In genomic region chr11:65782816-65783228, GRCh38 we compare ENCODE assay signal across 17 cellular contexts. TPM values are rescaled to one million over a fixed set of nuclear protein-coding genes. Genes with fewer than 3 reads are reported as not detected.
A peak's percentile ranks its signal among the peaks of the same experiment; 100 is the strongest.
DNase-seq lines count a peak whose midpoint lies in the region; ATAC-seq and TF ChIP-seq lines count a peak whose summit lies in the region.
"Had no signal": no experiment of that assay in that cellular context is flagged by ENCODE, and none has a peak within 500 bp of the region (broad histone marks: within the 10 kb centered on the region; RNA-seq: fewer than 3 reads in every experiment).

No MANE protein-coding gene starts in this region.

- no peak for TF ChIP-seq CTCF in CD8-positive, alpha-beta T cell (IDR thresholded peaks at IDR 0.05)
- TF ChIP-seq CTCF in KMS-11 (conservative IDR thresholded peaks at IDR 0.05; ENCODE audit: low read depth, low read length), result no peak
- TF ChIP-seq CTCF in coronary artery (IDR thresholded peaks at IDR 0.05), result no peak
- no peak for TF ChIP-seq CTCF in neural crest cell (conservative IDR thresholded peaks at IDR 0.05)

- peaks cover 10% of the 10 kb centered on the region for H3K27me3 Mint-ChIP-seq in CD8-positive, alpha-beta T cell (ENCODE audit: low read depth)
- peaks cover 52% of the 10 kb centered on the region for H3K27me3 Mint-ChIP-seq in neural crest cell (ENCODE audit: low read depth)

- in situ Hi-C loops in G401 (cut with HindIII; ENCODE audit: low sequenced_read_pairs), result no loop called here

- H3K9me3 Mint-ChIP-seq in CD8-positive, alpha-beta T cell, result no peaks in the 10 kb centered on the region
- H3K9me3 Mint-ChIP-seq in neural crest cell, result no peaks in the 10 kb centered on the region

- no peak overlapping the region for H3K27ac ChIP-seq in CD8-positive, alpha-beta T cell (ENCODE audit: low read depth, low read length)
- H3K27ac ChIP-seq in KMS-11, result no peak overlapping the region
- H3K27ac ChIP-seq in coronary artery, result no peak overlapping the region
- H3K27ac ChIP-seq: C4-2B, gastroesophageal sphincter, PC-9 had no signal

- peak overlapping the region; percentile 50 for H3K4me2 ChIP-seq in KMS-11
- H3K4me2 ChIP-seq: PC-9 had no signal

- no peak overlapping the region for H3K27ac Mint-ChIP-seq in CD8-positive, alpha-beta T cell
- H3K27ac Mint-ChIP-seq in neural crest cell (ENCODE audit: unreplicated experiment), result no peak overlapping the region
- H3K27ac Mint-ChIP-seq: H9 had no signal

- intact Hi-C loops in CD8-positive, alpha-beta T cell (cut with DNase I, micrococcal nuclease), result loop anchor here in 1 of 2 experiments (10.0 kb wide), 1 partner anchor 238 kb away; no protein-coding TSS in a partner anchor

- peaks cover 5% of the 10 kb centered on the region for H3K27me3 ChIP-seq in CD8-positive, alpha-beta T cell (ENCODE audit: insufficient read depth, low read length)
- H3K27me3 ChIP-seq in KMS-11 (ENCODE audit: insufficient read depth, low read depth), result peaks cover 3% of the 10 kb centered on the region

- peaks cover 21% of the 10 kb centered on the region for H3K4me1 Mint-ChIP-seq in CD8-positive, alpha-beta T cell (ENCODE audit: low read depth)
- peaks cover 8% of the 10 kb centered on the region for H3K4me1 Mint-ChIP-seq in neural crest cell

- peaks cover 14% of the 10 kb centered on the region; the same call in 1 of the 2 replicates for H3K79me2 ChIP-seq in KMS-11 (ENCODE audit: insufficient read depth, low read depth)

- ATAC-seq in CD8-positive, alpha-beta T cell, result no peak
- ATAC-seq in GM21528 (IDR thresholded peaks at IDR 0.05; ENCODE audit: low FRiP score, unreplicated experiment), result no peak
- ATAC-seq: gastroesophageal sphincter had no signal

- no peak overlapping the region for H3K9ac ChIP-seq in KMS-11

- H3K4me3 ChIP-seq in CD8-positive, alpha-beta T cell (ENCODE audit: low read depth, low read length), result no peak overlapping the region
- H3K4me3 ChIP-seq in KMS-11 (IDR thresholded peaks at IDR 0.05; ENCODE audit: insufficient read depth, low read depth, low read length), result no peak overlapping the region
- no peak overlapping the region for H3K4me3 ChIP-seq in coronary artery
- H3K4me3 ChIP-seq: gastroesophageal sphincter, PC-9, vagina had no signal

- H4K20me1 ChIP-seq in KMS-11 (ENCODE audit: insufficient read depth), result peaks cover 3% of the 10 kb centered on the region; the same call in 1 of the 2 replicates

- H3K36me3 ChIP-seq in CD8-positive, alpha-beta T cell (ENCODE audit: insufficient read depth, low read length), result no peaks in the 10 kb centered on the region
- H3K36me3 ChIP-seq in KMS-11 (ENCODE audit: insufficient read depth), result no peaks in the 10 kb centered on the region

- H2AFZ ChIP-seq in KMS-11 (ENCODE audit: low read depth), result no peak overlapping the region; the same call in 1 of the 2 replicates
- H2AFZ ChIP-seq: PC-9 had no signal

- peak overlapping the region; percentile 54 for H3K4me3 Mint-ChIP-seq in CD8-positive, alpha-beta T cell
- H3K4me3 Mint-ChIP-seq in neural crest cell, result peak overlapping the region; percentile 56
- H3K4me3 Mint-ChIP-seq: H9 had no signal

- CTCF ChIA-PET in CD8-positive, alpha-beta T cell (lab: Charles Lee), result interaction anchor here (0.8 to 3.7 kb wide), 3 partner anchors 10 to 71 kb away, joined by 4 to 13 read pairs (median 6); partner anchors contain the start of gene KAT5

- POLR2A ChIA-PET in CD8-positive, alpha-beta T cell (lab: Charles Lee), result no interaction called here

- no peak for DNase-seq in CD8-positive, alpha-beta T cell
- DNase-seq in coronary artery (ENCODE audit: low spot score), result peak; percentile 71
- no peak for DNase-seq in neural crest cell (ENCODE audit: low read depth, low spot score)
- no peak for DNase-seq in NCI-H1092 (lab: John Stamatoyannopoulos, UW)
- DNase-seq in G401 (ENCODE audit: low spot score), result no peak
- DNase-seq: activated CD4-positive, alpha-beta T cell treated with anti-CD3 and anti-CD28 coated beads for 4 hours; activated gamma-delta T cell treated with Interleukin-2 at 50 U/mL for 16 hours; GF-D8; H9; NCI-H1694 treated with DMSO at 0.1 percent for 48 hours; NCI-H510A treated with DMSO at 0.1 percent for 48 hours had no signal

- H3K4me1 ChIP-seq in CD8-positive, alpha-beta T cell (ENCODE audit: insufficient read depth, low read length), result peaks cover 39% of the 10 kb centered on the region
- H3K4me1 ChIP-seq in KMS-11 (ENCODE audit: low read depth, poor library complexity, severe bottlenecking), result peaks cover 29% of the 10 kb centered on the region

- H3K9me3 ChIP-seq in CD8-positive, alpha-beta T cell (ENCODE audit: low read length), result no peaks in the 10 kb centered on the region
- H3K9me3 ChIP-seq: gastroesophageal sphincter, vagina had no signal

- peaks cover 7% of the 10 kb centered on the region for H3K36me3 Mint-ChIP-seq in CD8-positive, alpha-beta T cell
- peaks cover 3% of the 10 kb centered on the region for H3K36me3 Mint-ChIP-seq in neural crest cell (ENCODE audit: low read depth)

RNA-seq across cellular contexts. Expression of gene AP5B1, which starts 2.0 kb away (rescaled TPM):
- total RNA-seq in CD8-positive, alpha-beta T cell, result 10 to 100 TPM; 12.8 to 13.0 TPM
- 10.7 and 10.8 TPM in 2 replicates for total RNA-seq in neural crest cell
- total RNA-seq in G401 (2014; rRNA removed; shearing (Covaris generic)), result 15.7 and 20.6 TPM in 2 replicates

RNA-seq across cellular contexts. Expression of gene OVOL1, which starts 4.0 kb away (rescaled TPM):
- total RNA-seq in CD8-positive, alpha-beta T cell, result under 1 TPM; 0.31 to 0.33 TPM
- total RNA-seq in neural crest cell, result not detected in 2 replicates
- not detected in 2 replicates for total RNA-seq in G401 (2014; rRNA removed; shearing (Covaris generic))

RNA-seq across cellular contexts. Expression of gene SNX32, which starts 50.9 kb away (rescaled TPM):
- under 1 TPM; 0.52 to 0.69 TPM for total RNA-seq in CD8-positive, alpha-beta T cell
- 1.9 and 2.4 TPM in 2 replicates for total RNA-seq in neural crest cell
- total RNA-seq in G401 (2014; rRNA removed; shearing (Covaris generic)), result not detected in 2 replicates
- total RNA-seq: PC-9 had no signal
